15 cellular contexts compared by ENCODE assay signal in the genomic region with DNA sequence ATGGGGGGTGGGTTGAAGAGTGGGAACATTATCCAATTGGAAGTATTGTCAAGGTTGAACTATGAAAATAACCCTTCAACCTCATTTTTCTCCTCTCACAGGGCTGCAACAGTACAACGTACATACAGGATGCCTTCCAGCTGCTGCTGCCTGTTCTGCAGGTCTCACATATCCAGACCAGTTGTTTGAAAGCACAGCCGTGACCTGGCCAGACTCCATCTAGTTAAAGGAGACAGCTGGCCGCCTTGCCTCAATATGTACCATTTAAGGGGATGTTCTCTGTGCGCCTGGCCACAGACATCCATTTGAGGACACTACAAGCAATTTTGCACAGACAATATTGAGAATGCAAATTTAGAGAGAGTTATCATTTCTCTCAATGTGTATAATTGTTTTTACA.
DNase-seq lines count a peak whose midpoint lies in the region; ATAC-seq and TF ChIP-seq lines count a peak whose summit lies in the region.
"Had no signal": no experiment of that assay in that cellular context is flagged by ENCODE, and none has a peak within 500 bp of the region (broad histone marks: within the 10 kb centered on the region; RNA-seq: fewer than 3 reads in every experiment).

No MANE protein-coding gene starts in this region.

- TF ChIP-seq CTCF in Peyer's patch (IDR thresholded peaks at IDR 0.05) (no peak), OCI-LY7 (conservative IDR thresholded peaks at IDR 0.05; ENCODE audit: low read length) (no peak)

- H3K9me3 Mint-ChIP-seq in immature natural killer cell: no peaks in the 10 kb centered on the region

- no peaks in the 10 kb centered on the region for H3K9me2 ChIP-seq in OCI-LY7 (ENCODE audit: insufficient read depth, low read length)

- no peak overlapping the region for H3K9ac ChIP-seq in rectal smooth muscle tissue (ENCODE audit: low read length)
- H3K9ac ChIP-seq: BLaER1 treated with 17β-estradiol and CSF1 and Interleukin-3, amounts not matched to agents 10 nM and 100 nM had no signal

- intact Hi-C loops in left cardiac atrium (cut with DNase I) (no loop called here), OCI-LY7 (cut with micrococcal nuclease; ENCODE audit: unreplicated experiment) (no loop called here)

- no peaks in the 10 kb centered on the region for H3K79me2 ChIP-seq in OCI-LY7 (ENCODE audit: insufficient read depth, low read depth, low read length)

- no peaks in the 10 kb centered on the region for H3K4me1 ChIP-seq in Peyer's patch
- H3K4me1 ChIP-seq in rectal smooth muscle tissue (ENCODE audit: control insufficient read depth, insufficient read depth, low read length): peaks cover 25% of the 10 kb centered on the region
- H3K4me1 ChIP-seq in OCI-LY7 (ENCODE audit: insufficient read depth, low read length, poor library complexity, severe bottlenecking): no peaks in the 10 kb centered on the region

- no peaks in the 10 kb centered on the region for H3K27me3 ChIP-seq in Peyer's patch
- H3K27me3 ChIP-seq in rectal smooth muscle tissue (ENCODE audit: control insufficient read depth, insufficient read depth, low read length): no peaks in the 10 kb centered on the region
- H3K27me3 ChIP-seq: BLaER1 treated with 17β-estradiol and CSF1 and Interleukin-3, amounts not matched to agents 10 nM and 100 nM; foreskin keratinocyte had no signal

- no TSS peak for BruUV-seq in OCI-LY7 (replicated peaks; lab: Mats Ljungman, UMichigan)

- H3K9me3 ChIP-seq in Peyer's patch (no peaks in the 10 kb centered on the region), OCI-LY7 (ENCODE audit: low read length) (no peaks in the 10 kb centered on the region)
- H3K9me3 ChIP-seq: BLaER1 treated with 17β-estradiol and CSF1 and Interleukin-3, amounts not matched to agents 10 nM and 100 nM; thoracic aorta had no signal

- H3K4me3 Mint-ChIP-seq in immature natural killer cell: no peak overlapping the region
- H3K4me3 Mint-ChIP-seq: activated CD8-positive, alpha-beta T cell treated with anti-CD3 and anti-CD28 coated beads, Interleukin-2, amount 10 ng/mL, durations not matched to agents 7 days and 5 days had no signal

- peaks cover 0 to 2% (median 0%) of the 10 kb centered on the region in 3 donors for H3K27me3 Mint-ChIP-seq in immature natural killer cell (ENCODE audit: low read depth in 3 of 3)

- POLR2A ChIA-PET in OCI-LY7 (lab: Charles Lee): interaction anchor here (0.7 to 1.6 kb wide), 6 partner anchors 8 to 413 kb away, joined by 3 to 5 read pairs (median 3); no protein-coding TSS in a partner anchor

- CTCF ChIA-PET in OCI-LY7 (lab: Charles Lee; ENCODE audit: unreplicated experiment): no interaction called here

- H3K27ac Mint-ChIP-seq in immature natural killer cell: no peak overlapping the region
- H3K27ac Mint-ChIP-seq: activated CD8-positive, alpha-beta T cell treated with anti-CD3 and anti-CD28 coated beads, Interleukin-2, amount 10 ng/mL, durations not matched to agents 7 days and 5 days had no signal

- DNase-seq in LHCN-M2 (ENCODE audit: low read depth) (peak; percentile 99), Peyer's patch (peak in 2 of 3 donors; percentile 31 to 69), left cardiac atrium (peak; percentile 23), NCI-H146 (lab: John Stamatoyannopoulos, UW) (no peak), OCI-LY7 (ENCODE audit: low spot score) (no peak), immature natural killer cell (no peak)
- DNase-seq: activated CD8-positive, alpha-beta T cell treated with anti-CD3 and anti-CD28 coated beads, Interleukin-2, amount 10 ng/mL, durations not matched to agents 7 days and 5 days; effector CD8-positive, alpha-beta T cell; EL; foreskin keratinocyte; Karpas-422 had no signal

- no peaks in the 10 kb centered on the region for H4K20me1 ChIP-seq in OCI-LY7 (ENCODE audit: insufficient read depth, low read length)
- H4K20me1 ChIP-seq: BLaER1 treated with 17β-estradiol and CSF1 and Interleukin-3, amounts not matched to agents 10 nM and 100 nM had no signal

- H3K4me2 ChIP-seq in OCI-LY7 (ENCODE audit: low read length): no peak overlapping the region
- H3K4me2 ChIP-seq: BLaER1 treated with 17β-estradiol and CSF1 and Interleukin-3, amounts not matched to agents 10 nM and 100 nM had no signal

- H3K27ac ChIP-seq in Peyer's patch: peak overlapping the region in 1 of 4 donors; percentile 68
- H3K27ac ChIP-seq in rectal smooth muscle tissue (ENCODE audit: low read depth, low read length): peak overlapping the region; percentile 92
- no peak overlapping the region for H3K27ac ChIP-seq in OCI-LY7 (ENCODE audit: low read depth, low read length, poor library complexity, severe bottlenecking)
- H3K27ac ChIP-seq: BLaER1 treated with 17β-estradiol and CSF1 and Interleukin-3, amounts not matched to agents 10 nM and 100 nM; foreskin keratinocyte; thoracic aorta had no signal

- H2AFZ ChIP-seq in OCI-LY7 (ENCODE audit: low read length): no peak overlapping the region

- no peaks in the 10 kb centered on the region for H3K4me1 Mint-ChIP-seq in immature natural killer cell

- H3K36me3 Mint-ChIP-seq in immature natural killer cell: no peaks in the 10 kb centered on the region

- H3K4me3 ChIP-seq in Peyer's patch (no peak overlapping the region), rectal smooth muscle tissue (ENCODE audit: low read length) (no peak overlapping the region), OCI-LY7 (ENCODE audit: low read depth, low read length, poor library complexity, severe bottlenecking) (no peak overlapping the region)
- H3K4me3 ChIP-seq: BLaER1 treated with 17β-estradiol and CSF1 and Interleukin-3, amounts not matched to agents 10 nM and 100 nM; thoracic aorta had no signal

- peak in 1 of 2 donors; percentile 70 for ATAC-seq in left cardiac atrium
- no peak for ATAC-seq in GM19397 (IDR thresholded peaks at IDR 0.05; ENCODE audit: unreplicated experiment)
- ATAC-seq: activated CD8-positive, alpha-beta T cell treated with anti-CD3 and anti-CD28 coated beads, Interleukin-2, amount 10 ng/mL, durations not matched to agents 7 days and 5 days; foreskin keratinocyte had no signal

- no peak for TF ChIP-seq POLR2A in Peyer's patch (IDR thresholded peaks at IDR 0.05)

- peaks cover 0 to 40% (median 0%) of the 10 kb centered on the region in 3 donors for H3K36me3 ChIP-seq in Peyer's patch
- H3K36me3 ChIP-seq in rectal smooth muscle tissue (ENCODE audit: control insufficient read depth, insufficient read depth, low read length): peaks cover 3% of the 10 kb centered on the region
- no peaks in the 10 kb centered on the region for H3K36me3 ChIP-seq in OCI-LY7 (ENCODE audit: insufficient read depth, low read length)

Comparison
In these comparisons a context has a peak if more than half of its experiments do, and no peak if none do; other contexts are left out.
1. DNase-seq: peak in LHCN-M2 (single experiment), Peyer's patch (2 of 3) and left cardiac atrium (single experiment); none in NCI-H146 (single experiment), OCI-LY7 (single experiment) and immature natural killer cell (0 of 3).